Comparison of ENCODE assay signal across 16 cellular contexts in genomic region chr2:129428086-129428660, GRCh38.
DNase-seq lines count a peak whose midpoint lies in the region; ATAC-seq, FAIRE-seq and TF ChIP-seq lines count a peak whose summit lies in the region.
"Had no signal": no experiment of that assay in that cellular context is flagged by ENCODE, and none has a peak within 500 bp of the region (broad histone marks: within the 10 kb centered on the region; RNA-seq: fewer than 3 reads in every experiment).

No MANE protein-coding gene starts in this region.

- H3K27me3 Mint-ChIP-seq in effector memory CD8-positive, alpha-beta T cell = peaks cover 5 to 9% of the 10 kb centered on the region in 2 donors
- H3K27me3 Mint-ChIP-seq: CD8-positive, alpha-beta memory T cell; T-helper 17 cell had no signal

- peaks cover 3 to 11% of the 10 kb centered on the region in 2 donors for H3K9me3 Mint-ChIP-seq in effector memory CD8-positive, alpha-beta T cell

- no peak for ATAC-seq in effector memory CD8-positive, alpha-beta T cell (replicated peaks)
- ATAC-seq in Right ventricle myocardium inferior = no peak
- ATAC-seq: PC-3, T-helper 17 cell had no signal

- no peak overlapping the region for H3K27ac ChIP-seq in H1 (ENCODE audit: low read depth, low read length)
- no peak overlapping the region for H3K27ac ChIP-seq in esophagus muscularis mucosa (replicated peaks in 1 of 4)
- H3K27ac ChIP-seq: SJSA1 had no signal

- H3K79me2 ChIP-seq in H1 (ENCODE audit: control insufficient read depth in 1 of 2, insufficient read depth in 2 of 2, low read length in 2 of 2) = no peaks in the 10 kb centered on the region

- H2AFZ ChIP-seq in H1 (ENCODE audit: low read length) = peak overlapping the region; percentile 76

- no peak overlapping the region for H3K4ac ChIP-seq in H1 (replicated peaks; ENCODE audit: insufficient read length, low read depth, low read length)

- no peak overlapping the region for H4K8ac ChIP-seq in H1 (ENCODE audit: extremely low read depth, insufficient read depth, low read length)

- H3K79me1 ChIP-seq in H1 (ENCODE audit: low read depth, low read length) = no peaks in the 10 kb centered on the region

- H3K36me3 ChIP-seq in H7 (replicated peaks; ENCODE audit: control insufficient read depth, insufficient read depth, low read length) (no peaks in the 10 kb centered on the region), H1 (ENCODE audit: control insufficient read depth in 2 of 4, insufficient read depth in 4 of 4, low read length in 3 of 4) (no peaks in the 10 kb centered on the region), esophagus muscularis mucosa (no peaks in the 10 kb centered on the region)
- H3K36me3 ChIP-seq: SJSA1 had no signal

- no peak for TF ChIP-seq POLR2A in H1 (IDR thresholded peaks at IDR 0.05; ENCODE audit: control extremely low read depth in 1 of 2, low read depth in 2 of 2, low read length in 2 of 2)
- TF ChIP-seq POLR2A in esophagus muscularis mucosa (IDR thresholded peaks at IDR 0.05; ENCODE audit: low read depth) = no peak

- TF ChIP-seq CTCF in H1 (IDR thresholded peaks at IDR 0.05; ENCODE audit: control extremely low read depth in 1 of 3, insufficient read depth in 1 of 3, low read depth in 1 of 3, low read length in 3 of 3) = no peak
- TF ChIP-seq CTCF in esophagus muscularis mucosa (IDR thresholded peaks at IDR 0.05) = no peak

- no peak for TF ChIP-seq RAD21 in H1 (IDR thresholded peaks at IDR 0.05 in 1 of 2, conservative IDR thresholded peaks at IDR 0.05 in 1 of 2; ENCODE audit: low read depth in 2 of 2, low read length in 2 of 2)

- POLR2A ChIA-PET in H1 (lab: Charles Lee; ENCODE audit: partially characterized antibody) = no interaction called here

- no peak overlapping the region for H3K14ac ChIP-seq in H1 (ENCODE audit: insufficient read length)

- no peak for TF ChIP-seq EP300 in H1 (IDR thresholded peaks at IDR 0.05; ENCODE audit: borderline replicate concordance in 1 of 2, low read depth in 2 of 2, low read length in 2 of 2)
- TF ChIP-seq EP300 in esophagus muscularis mucosa (IDR thresholded peaks at IDR 0.05) = no peak

- H3K4me3 ChIP-seq in H7 (ENCODE audit: insufficient read depth, low read depth, low read length) (no peak overlapping the region), H1 (ENCODE audit: extremely low read depth in 1 of 4, insufficient read depth in 2 of 4, low read depth in 3 of 4, low read length in 4 of 4) (no peak overlapping the region), esophagus muscularis mucosa (no peak overlapping the region)
- H3K4me3 ChIP-seq: SJSA1 had no signal

- H3K4me3 Mint-ChIP-seq in effector memory CD8-positive, alpha-beta T cell = no peak overlapping the region
- H3K4me3 Mint-ChIP-seq: CD8-positive, alpha-beta memory T cell; T-helper 17 cell had no signal

- H2AK5ac ChIP-seq in H1 (ENCODE audit: low read depth, low read length) = no peak overlapping the region

- no peak overlapping the region for H3K4me2 ChIP-seq in H1 (ENCODE audit: insufficient read depth in 1 of 2, low read depth in 2 of 2, low read length in 2 of 2)

- H2BK20ac ChIP-seq in H1 (ENCODE audit: low read length) = no peak overlapping the region

- no peak overlapping the region for H3K27ac Mint-ChIP-seq in effector memory CD8-positive, alpha-beta T cell
- H3K27ac Mint-ChIP-seq: CD8-positive, alpha-beta memory T cell; T-helper 17 cell had no signal

- CTCF ChIA-PET in H1 (lab: Charles Lee; ENCODE audit: partially characterized antibody) = interaction anchor here (0.9 kb wide), 1 partner anchor 51 kb away, joined by 3 read pairs; no protein-coding TSS in a partner anchor

- H2BK120ac ChIP-seq in H1 (replicated peaks; ENCODE audit: low read depth, low read length) = no peak overlapping the region

- H3K23me2 ChIP-seq in H1 (ENCODE audit: low read depth, low read length) = 0 out of 2 replicates have a peak, but pooled peaks cover 1% of the 10 kb centered on the region

- H3K9me3 ChIP-seq in H1 (ENCODE audit: insufficient read depth in 2 of 2, low read depth in 1 of 2, low read length in 1 of 2) (no peaks in the 10 kb centered on the region), esophagus muscularis mucosa (no peaks in the 10 kb centered on the region)
- H3K9me3 ChIP-seq: SJSA1 had no signal

- no peak overlapping the region for H3K9ac ChIP-seq in H1 (replicated peaks in 1 of 4; ENCODE audit: extremely low read depth in 1 of 4, low read depth in 3 of 4, low read length in 3 of 4)

- no peaks in the 10 kb centered on the region for H3K4me1 Mint-ChIP-seq in effector memory CD8-positive, alpha-beta T cell (ENCODE audit: low read depth in 2 of 2)
- H3K4me1 Mint-ChIP-seq: CD8-positive, alpha-beta memory T cell; T-helper 17 cell had no signal

- no peak overlapping the region for H3K23ac ChIP-seq in H1 (ENCODE audit: insufficient read length)

- H2BK15ac ChIP-seq in H1 (ENCODE audit: low read length) = no peak overlapping the region

- H3K27me3 ChIP-seq in H7 (ENCODE audit: control insufficient read depth, insufficient read depth, low read length) = no peaks in the 10 kb centered on the region
- H3K27me3 ChIP-seq in H1 (replicated peaks in 1 of 4; ENCODE audit: control insufficient read depth in 3 of 4, extremely low read depth in 1 of 4, insufficient read depth in 3 of 4, low read length in 3 of 4) = no peaks in the 10 kb centered on the region
- H3K27me3 ChIP-seq in esophagus muscularis mucosa = peaks cover 0 to 5% (median 0%) of the 10 kb centered on the region in 4 donors
- H3K27me3 ChIP-seq: SJSA1 had no signal

- intact Hi-C loops in esophagus muscularis mucosa (cut with DNase I) = no loop called here
- intact Hi-C loops in Right ventricle myocardium inferior (cut with DNase I) = no loop called here

- FAIRE-seq in H1 (lab: Jason Lieb, UNC) = no peak

- H3K18ac ChIP-seq in H1 (ENCODE audit: extremely low read depth, low read length) = no peak overlapping the region

- H3K36me3 Mint-ChIP-seq in effector memory CD8-positive, alpha-beta T cell (ENCODE audit: insufficient read depth) = no peaks in the 10 kb centered on the region
- H3K36me3 Mint-ChIP-seq: CD8-positive, alpha-beta memory T cell had no signal

- H4K91ac ChIP-seq in H1 (replicated peaks; ENCODE audit: insufficient read length, low read length) = no peak overlapping the region

- no peak overlapping the region for H2BK12ac ChIP-seq in H1 (ENCODE audit: low read depth, low read length)

- DNase-seq in H7 = peak; percentile 23
- peak; percentile 85 for DNase-seq in NCI-H526 treated with DMSO at 0.1 percent for 48 hours (lab: John Stamatoyannopoulos, UW)
- no peak for DNase-seq in H1 (ENCODE audit: low read depth in 1 of 2, low spot score in 2 of 2)
- peak; percentile 39 for DNase-seq in putamen (ENCODE audit: low spot score)
- no peak for DNase-seq in esophagus muscularis mucosa (ENCODE audit: extremely low spot score)
- DNase-seq in effector memory CD8-positive, alpha-beta T cell = no peak
- DNase-seq in Right ventricle myocardium inferior (ENCODE audit: missing footprints) = no peak
- DNase-seq: C1 segment of cervical spinal cord; CD8-positive, alpha-beta memory T cell; DMS79; NCI-H1417; NCI-H1930; NCI-H69; PC-3; T-helper 17 cell had no signal

- no peaks in the 10 kb centered on the region for H3K4me1 ChIP-seq in H1 (replicated peaks in 1 of 4; ENCODE audit: control insufficient read depth in 3 of 4, insufficient read depth in 4 of 4, low read length in 3 of 4)
- no peaks in the 10 kb centered on the region for H3K4me1 ChIP-seq in esophagus muscularis mucosa
- H3K4me1 ChIP-seq: SJSA1 had no signal

- WGBS in H1 (ENCODE audit: extremely low coverage in 1 of 2, insufficient coverage in 1 of 2, insufficient read length in 1 of 2, insufficient replicate concordance in 2 of 2, low coverage in 1 of 2, low lambda C conversion rate in 2 of 2, missing lambda C conversion rate in 1 of 2), 2 experiments = 91% methylated on average over 10 of the region's 10 CpGs; no CpG with 5 or more reads in 1 of the 2 experiments
- 93% methylated on average over 10 of the region's 10 CpGs for WGBS in esophagus muscularis mucosa

- H4K5ac ChIP-seq in H1 (ENCODE audit: insufficient read length, low read depth, low read length) = no peak overlapping the region

- no peaks in the 10 kb centered on the region for H4K20me1 ChIP-seq in H1 (replicated peaks in 1 of 2; ENCODE audit: control insufficient read depth in 1 of 2, insufficient read depth in 2 of 2, low read length in 2 of 2)

- no peak overlapping the region for H2BK5ac ChIP-seq in H1 (ENCODE audit: low read depth, low read length)

- no peak overlapping the region for H3K56ac ChIP-seq in H1 (replicated peaks; ENCODE audit: insufficient read length, low read depth, low read length)

TF ChIP-seq in H1, 55 proteins besides CTCF, POLR2A, EP300 and RAD21 (continues in another document):
- TF ChIP-seq HDAC6 (IDR thresholded peaks at IDR 0.05; ENCODE audit: low read depth, low read length) (no peak), SUZ12 (IDR thresholded peaks at IDR 0.05; ENCODE audit: low read length) (no peak), MAFK (IDR thresholded peaks at IDR 0.05; ENCODE audit: low read depth, low read length) (no peak)

Comparison
In these comparisons a context has a peak if more than half of its experiments do, and no peak if none do; other contexts are left out.
1. DNase-seq: peak in H7 (single experiment), NCI-H526 treated with DMSO at 0.1 percent for 48 hours (single experiment) and putamen (single experiment); none in H1 (0 of 2), esophagus muscularis mucosa (single experiment), effector memory CD8-positive, alpha-beta T cell (0 of 3) and Right ventricle myocardium inferior (single experiment).